In genomic region chr11:57405271-57405890, GRCh38 we compare ENCODE assay signal across 16 cellular contexts. TPM values are rescaled to one million over a fixed set of nuclear protein-coding genes. Genes with fewer than 3 reads are reported as not detected.
DNase-seq lines count a peak whose midpoint lies in the region; ATAC-seq and TF ChIP-seq lines count a peak whose summit lies in the region.
"Had no signal": no experiment of that assay in that cellular context is flagged by ENCODE, and none has a peak within 500 bp of the region (broad histone marks: within the 10 kb centered on the region; RNA-seq: fewer than 3 reads in every experiment).

No MANE protein-coding gene starts in this region.

- H3K4me3 ChIP-seq in AG10803 (ENCODE audit: low read length) (no peak overlapping the region), right cardiac atrium (ENCODE audit: low read length) (no peak overlapping the region)

- peaks cover 36 to 60% of the 10 kb centered on the region in 2 donors for H3K36me3 Mint-ChIP-seq in activated naive CD4-positive, alpha-beta T cell treated with anti-CD3 and anti-CD28 coated beads, Interleukin-2, amount 50 U/mL, for 72 hours

- H3K27ac ChIP-seq in right cardiac atrium (ENCODE audit: low read length): no peak overlapping the region

- TF ChIP-seq CTCF in AG10803 (conservative IDR thresholded peaks at IDR 0.05; ENCODE audit: low read length): no peak

- peak overlapping the region; percentile 58 to 81 for H3K27ac Mint-ChIP-seq in activated naive CD4-positive, alpha-beta T cell treated with anti-CD3 and anti-CD28 coated beads, Interleukin-2, amount 50 U/mL, for 72 hours

- ATAC-seq in activated naive CD4-positive, alpha-beta T cell treated with anti-CD3 and anti-CD28 coated beads, Interleukin-2, amount 50 U/mL, for 72 hours: peak in 1 of 2 donors; percentile 11
- peak; percentile 29 to 42 for ATAC-seq in right cardiac atrium
- ATAC-seq in HG02610 (IDR thresholded peaks at IDR 0.05; ENCODE audit: unreplicated experiment): no peak
- ATAC-seq in HG03045 (IDR thresholded peaks at IDR 0.05; ENCODE audit: unreplicated experiment): no peak
- ATAC-seq: HepG2, left colon had no signal

- no peaks in the 10 kb centered on the region for H3K27me3 ChIP-seq in right cardiac atrium (ENCODE audit: control insufficient read depth, insufficient read depth)

- peaks cover 8% of the 10 kb centered on the region for H3K4me1 ChIP-seq in right cardiac atrium (ENCODE audit: control insufficient read depth, insufficient read depth, low read length)

- H3K9me3 ChIP-seq in right cardiac atrium (ENCODE audit: control insufficient read depth, low read length): no peaks in the 10 kb centered on the region

- intact Hi-C loops in right cardiac atrium (cut with DNase I): no loop called here

- DNase-seq in AG10803 (ENCODE audit: low read depth) (peak; percentile 30), CD1c-positive myeloid dendritic cell (ENCODE audit: extremely low spot score) (peak; percentile 85), right cardiac atrium (peak in 2 of 3 donors; percentile 27 to 52), islet precursor cell (no peak), COR-L47 (lab: John Stamatoyannopoulos, UW) (no peak)
- DNase-seq in activated naive CD4-positive, alpha-beta T cell treated with anti-CD3 and anti-CD28 coated beads, Interleukin-2, amount 50 U/mL, for 72 hours (ENCODE audit: low spot score in 2 of 2): no peak
- DNase-seq: activated gamma-delta T cell; central memory CD4-positive, alpha-beta T cell; left colon; NCI-H1105; NCI-H2227 treated with DMSO at 0.1 percent for 48 hours; retina had no signal

- 84% methylated on average over 5 of the region's 5 CpGs for WGBS in right cardiac atrium

- no peaks in the 10 kb centered on the region for H3K9me3 Mint-ChIP-seq in activated naive CD4-positive, alpha-beta T cell treated with anti-CD3 and anti-CD28 coated beads, Interleukin-2, amount 50 U/mL, for 72 hours

RNA-seq across cellular contexts. Expression of gene PRG2, which starts 14.9 kb away (rescaled TPM):
- total RNA-seq in activated naive CD4-positive, alpha-beta T cell treated with anti-CD3 and anti-CD28 coated beads, Interleukin-2, amount 50 U/mL, for 72 hours: 1 to 10 TPM in 1 of 2 donors, under 1 TPM in 1; 0.97 to 2.4 TPM
- total RNA-seq in right cardiac atrium: under 1 TPM in 1 of 4 donors, not detected in 3; 0.23 TPM
- polyA plus RNA-seq in right cardiac atrium: 0.16 TPM
- total RNA-seq: HepG2 had no signal
- polyA plus RNA-seq: HepG2 had no signal

RNA-seq across cellular contexts. Expression of gene SLC43A3, which starts 21.5 kb away (rescaled TPM):
- 100 to 1,000 TPM in 1 of 2 donors, 10 to 100 TPM in 1; 68.9 to 247 TPM for total RNA-seq in activated naive CD4-positive, alpha-beta T cell treated with anti-CD3 and anti-CD28 coated beads, Interleukin-2, amount 50 U/mL, for 72 hours
- 10 to 100 TPM; 24.1 to 37.0 (median 30.7) TPM for total RNA-seq in right cardiac atrium
- polyA plus RNA-seq in right cardiac atrium: 20.7 TPM
- total RNA-seq: HepG2 had no signal

RNA-seq across cellular contexts. Expression of gene PRG3, which starts 24.4 kb away (rescaled TPM):
- not detected for total RNA-seq in activated naive CD4-positive, alpha-beta T cell treated with anti-CD3 and anti-CD28 coated beads, Interleukin-2, amount 50 U/mL, for 72 hours
- not detected for total RNA-seq in right cardiac atrium
- polyA plus RNA-seq in right cardiac atrium: not detected
- total RNA-seq: endothelial cell of umbilical vein, HepG2, left colon had no signal
- polyA plus RNA-seq: endothelial cell of umbilical vein, HepG2 had no signal

RNA-seq across cellular contexts. Expression of gene RTN4RL2, which starts 54.9 kb away (rescaled TPM):
- total RNA-seq in activated naive CD4-positive, alpha-beta T cell treated with anti-CD3 and anti-CD28 coated beads, Interleukin-2, amount 50 U/mL, for 72 hours: 1 to 10 TPM in 1 of 2 donors, not detected in 1; 1.4 TPM
- 1 to 10 TPM in 1 of 4 donors, under 1 TPM in 3; 0.65 to 1.4 (median 0.79) TPM for total RNA-seq in right cardiac atrium
- 0.97 TPM for polyA plus RNA-seq in right cardiac atrium

Comparison
In these comparisons a context has a peak if more than half of its experiments do, and no peak if none do; other contexts are left out.
1. DNase-seq: peak in AG10803 (single experiment), CD1c-positive myeloid dendritic cell (single experiment) and right cardiac atrium (2 of 3); none in activated naive CD4-positive, alpha-beta T cell treated with anti-CD3 and anti-CD28 coated beads, Interleukin-2, amount 50 U/mL, for 72 hours (0 of 2), islet precursor cell (single experiment) and COR-L47 (single experiment).
2. ATAC-seq: peak in right cardiac atrium (2 of 2); none in HG02610 (single experiment) and HG03045 (single experiment).